In the genomic region with DNA sequence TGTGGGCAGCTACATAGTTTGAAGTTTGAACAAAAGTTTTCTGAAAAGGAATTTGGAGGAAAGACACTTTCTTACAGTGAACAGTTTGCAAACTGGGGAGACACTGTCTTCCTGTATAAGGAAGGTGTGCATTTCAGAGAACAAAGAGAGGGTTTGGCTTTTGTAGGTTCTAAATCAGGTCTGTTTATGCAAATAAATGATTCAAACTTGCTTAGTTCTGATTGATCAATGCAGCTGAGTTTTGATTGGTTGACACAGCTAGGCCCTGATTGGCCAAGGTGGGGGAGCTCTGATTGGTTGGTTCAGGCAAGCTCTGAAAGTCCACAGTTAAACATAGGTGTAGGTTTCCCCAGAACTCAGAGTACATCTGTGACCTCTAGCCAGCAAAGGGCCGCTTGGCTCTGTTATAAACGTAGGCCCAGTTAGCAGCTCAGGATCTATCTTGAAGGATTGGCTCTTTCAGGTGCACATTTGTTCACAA, we compare ENCODE assay signal across 10 cellular contexts.
DNase-seq lines count a peak whose midpoint lies in the region; ATAC-seq and TF ChIP-seq lines count a peak whose summit lies in the region.
"Had no signal": no experiment of that assay in that cellular context is flagged by ENCODE, and none has a peak within 500 bp of the region (broad histone marks: within the 10 kb centered on the region; RNA-seq: fewer than 3 reads in every experiment).

No MANE protein-coding gene starts in this region.

- H3K4me3 Mint-ChIP-seq in activated T-helper 1 cell treated with anti-CD3 and anti-CD28 coated beads, Interleukin-12 subunit alpha, Interleukin-12 subunit beta, Interleukin-2, Interleukin-4 antibody, amounts not matched to agents 30 ng/mL and 10 ng/mL and 1 ng/mL, durations not matched to agents 14 hours and 24 hours and 36 hours, result peak overlapping the region; percentile 50
- no peak overlapping the region for H3K4me3 Mint-ChIP-seq in nephron progenitor cell

- H3K36me3 ChIP-seq in uterus, result no peaks in the 10 kb centered on the region
- H3K36me3 ChIP-seq: thoracic aorta had no signal

- no peak for TF ChIP-seq POLR2A in uterus (IDR thresholded peaks at IDR 0.05)

- peak overlapping the region; percentile 87 for H3K27ac Mint-ChIP-seq in activated T-helper 1 cell treated with anti-CD3 and anti-CD28 coated beads, Interleukin-12 subunit alpha, Interleukin-12 subunit beta, Interleukin-2, Interleukin-4 antibody, amounts not matched to agents 30 ng/mL and 10 ng/mL and 1 ng/mL, durations not matched to agents 14 hours and 24 hours and 36 hours
- H3K27ac Mint-ChIP-seq in nephron progenitor cell, result no peak overlapping the region

- intact Hi-C loops in activated T-helper 1 cell treated with anti-CD3 and anti-CD28 coated beads, Interleukin-12 subunit alpha, Interleukin-12 subunit beta, Interleukin-2, Interleukin-4 antibody, amounts not matched to agents 30 ng/mL and 10 ng/mL and 1 ng/mL, durations not matched to agents 14 hours and 24 hours and 36 hours (cut with micrococcal nuclease), result loop anchor here (1.0 kb wide), 2 partner anchors 12 to 179 kb away; no protein-coding TSS in a partner anchor
- intact Hi-C loops in uterus (cut with DNase I; ENCODE audit: low total_unique reads), result loop anchor here (10.0 kb wide), 1 partner anchor 194 kb away; the partner anchor contains the start of gene IRF2

- no peaks in the 10 kb centered on the region for H3K27me3 ChIP-seq in uterus

- DNase-seq in GM12864 (ENCODE audit: low read depth) (peak; percentile 98), uterus (no peak), pons (ENCODE audit: low spot score) (no peak), nephron progenitor cell (no peak), NCI-H2171 treated with DMSO at 0.1 percent for 48 hours (lab: John Stamatoyannopoulos, UW) (no peak)
- DNase-seq in activated T-helper 1 cell treated with anti-CD3 and anti-CD28 coated beads, Interleukin-12 subunit alpha, Interleukin-12 subunit beta, Interleukin-2, Interleukin-4 antibody, amounts not matched to agents 30 ng/mL and 10 ng/mL and 1 ng/mL, durations not matched to agents 14 hours and 24 hours and 36 hours (ENCODE audit: low spot score), result no peak
- DNase-seq: foreskin melanocyte had no signal

- peaks cover 11% of the 10 kb centered on the region for H3K36me3 Mint-ChIP-seq in activated T-helper 1 cell treated with anti-CD3 and anti-CD28 coated beads, Interleukin-12 subunit alpha, Interleukin-12 subunit beta, Interleukin-2, Interleukin-4 antibody, amounts not matched to agents 30 ng/mL and 10 ng/mL and 1 ng/mL, durations not matched to agents 14 hours and 24 hours and 36 hours (ENCODE audit: low read depth)
- peaks cover 7% of the 10 kb centered on the region for H3K36me3 Mint-ChIP-seq in nephron progenitor cell (ENCODE audit: low read depth)

- H3K4me1 ChIP-seq in uterus, result no peaks in the 10 kb centered on the region

- no peaks in the 10 kb centered on the region for H3K27me3 Mint-ChIP-seq in activated T-helper 1 cell treated with anti-CD3 and anti-CD28 coated beads, Interleukin-12 subunit alpha, Interleukin-12 subunit beta, Interleukin-2, Interleukin-4 antibody, amounts not matched to agents 30 ng/mL and 10 ng/mL and 1 ng/mL, durations not matched to agents 14 hours and 24 hours and 36 hours (ENCODE audit: insufficient read depth)
- H3K27me3 Mint-ChIP-seq in nephron progenitor cell (ENCODE audit: low read depth, poor library complexity), result peaks cover 7% of the 10 kb centered on the region

- peak; percentile 41 for ATAC-seq in GM19328 (IDR thresholded peaks at IDR 0.05; ENCODE audit: unreplicated experiment)
- peak; percentile 33 for ATAC-seq in HG03095 (IDR thresholded peaks at IDR 0.05; ENCODE audit: unreplicated experiment)

- no peak overlapping the region for H3K4me3 ChIP-seq in GM12864 (ENCODE audit: low read depth, low read length)
- no peak overlapping the region for H3K4me3 ChIP-seq in uterus
- H3K4me3 ChIP-seq: thoracic aorta had no signal

- no peak for TF ChIP-seq CTCF in GM12864 (IDR thresholded peaks at IDR 0.05; ENCODE audit: low read depth, low read length, missing control alignments)
- no peak for TF ChIP-seq CTCF in uterus (IDR thresholded peaks at IDR 0.05)
- no peak for TF ChIP-seq CTCF in nephron progenitor cell (IDR thresholded peaks at IDR 0.05)

- peaks cover 27% of the 10 kb centered on the region for H3K9me3 Mint-ChIP-seq in activated T-helper 1 cell treated with anti-CD3 and anti-CD28 coated beads, Interleukin-12 subunit alpha, Interleukin-12 subunit beta, Interleukin-2, Interleukin-4 antibody, amounts not matched to agents 30 ng/mL and 10 ng/mL and 1 ng/mL, durations not matched to agents 14 hours and 24 hours and 36 hours
- peaks cover 29% of the 10 kb centered on the region for H3K9me3 Mint-ChIP-seq in nephron progenitor cell

- no peak overlapping the region for H3K27ac ChIP-seq in uterus
- H3K27ac ChIP-seq: thoracic aorta had no signal

- H3K4me1 Mint-ChIP-seq in activated T-helper 1 cell treated with anti-CD3 and anti-CD28 coated beads, Interleukin-12 subunit alpha, Interleukin-12 subunit beta, Interleukin-2, Interleukin-4 antibody, amounts not matched to agents 30 ng/mL and 10 ng/mL and 1 ng/mL, durations not matched to agents 14 hours and 24 hours and 36 hours (ENCODE audit: low read depth), result peaks cover 82% of the 10 kb centered on the region
- no peaks in the 10 kb centered on the region for H3K4me1 Mint-ChIP-seq in nephron progenitor cell

- no peaks in the 10 kb centered on the region for H3K9me3 ChIP-seq in uterus
- H3K9me3 ChIP-seq: thoracic aorta had no signal
